Comparison of ENCODE assay signal across 17 cellular contexts in genomic region chr18:54162431-54162830, GRCh38.
DNase-seq lines count a peak whose midpoint lies in the region; ATAC-seq and TF ChIP-seq lines count a peak whose summit lies in the region.
"Had no signal": no experiment of that assay in that cellular context is flagged by ENCODE, and none has a peak within 500 bp of the region (broad histone marks: within the 10 kb centered on the region; RNA-seq: fewer than 3 reads in every experiment).

No MANE protein-coding gene starts in this region.

- H3K4me2 ChIP-seq in neuronal stem cell (ENCODE audit: insufficient read depth, low read length, poor library complexity, severe bottlenecking), result no peak overlapping the region

- H3K23ac ChIP-seq in neuronal stem cell (ENCODE audit: low read depth, low read length, poor library complexity), result no peak overlapping the region

- H3K36me3 ChIP-seq in BJ (ENCODE audit: control insufficient read depth, insufficient read depth, low read length) (peaks cover 16% of the 10 kb centered on the region), MG63 (peaks cover 57% of the 10 kb centered on the region), neuronal stem cell (replicated peaks in 1 of 2; ENCODE audit: control insufficient read depth in 2 of 2, insufficient read depth in 2 of 2, low read length in 2 of 2) (peaks cover 0 to 42% of the 10 kb centered on the region in 2 donors)
- H3K36me3 ChIP-seq: BE2C had no signal

- H3K36me3 Mint-ChIP-seq in activated T-cell treated with anti-CD3 and anti-CD28 coated beads, Interleukin-2, amount 50 U/mL, for 4 hours (ENCODE audit: insufficient read depth), result peaks cover 46% of the 10 kb centered on the region

- no peak overlapping the region for H3K18ac ChIP-seq in neuronal stem cell (ENCODE audit: low read length)

- no peak overlapping the region for H3K14ac ChIP-seq in neuronal stem cell (ENCODE audit: low read length)

- CTCF ChIA-PET in BJ (lab: Yijun Ruan, JAX), result interaction anchor here (3.9 kb wide), 1 partner anchor 11 kb away, joined by 12 read pairs; no protein-coding TSS in a partner anchor

- no peak overlapping the region for H4K91ac ChIP-seq in neuronal stem cell (ENCODE audit: low read depth, low read length, poor library complexity)

- H3K27ac ChIP-seq in neuronal stem cell (replicated peaks; ENCODE audit: low read length), result no peak overlapping the region
- H3K27ac ChIP-seq: adrenal gland, gastroesophageal sphincter, neutrophil, SJCRH30 had no signal

- H2AFZ ChIP-seq in neuronal stem cell (ENCODE audit: low read length), result no peak overlapping the region

- H4K8ac ChIP-seq in neuronal stem cell (ENCODE audit: low read depth, low read length), result no peak overlapping the region

- no peaks in the 10 kb centered on the region for H3K27me3 Mint-ChIP-seq in activated T-cell treated with anti-CD3 and anti-CD28 coated beads, Interleukin-2, amount 50 U/mL, for 4 hours (ENCODE audit: low read depth)

- H3K4me3 ChIP-seq in BJ (ENCODE audit: low read depth, low read length) (no peak overlapping the region), MG63 (no peak overlapping the region), choroid plexus epithelial cell (ENCODE audit: low read depth, low read length) (no peak overlapping the region), neuronal stem cell (ENCODE audit: low read length in 2 of 2) (no peak overlapping the region)
- H3K4me3 ChIP-seq: adrenal gland, gastroesophageal sphincter, SJCRH30 had no signal

- H3K4me1 Mint-ChIP-seq in activated T-cell treated with anti-CD3 and anti-CD28 coated beads, Interleukin-2, amount 50 U/mL, for 4 hours (ENCODE audit: low read depth), result peaks cover 7% of the 10 kb centered on the region

- no peak overlapping the region for H2BK12ac ChIP-seq in neuronal stem cell (ENCODE audit: low read length)

- no peaks in the 10 kb centered on the region for H3K9me3 Mint-ChIP-seq in activated T-cell treated with anti-CD3 and anti-CD28 coated beads, Interleukin-2, amount 50 U/mL, for 4 hours
- H3K9me3 Mint-ChIP-seq: activated T-cell treated with anti-CD3 and anti-CD28 coated beads, Interleukin-2, amount 50 U/mL, for 72 hours had no signal

- no peak overlapping the region for H3K4me3 Mint-ChIP-seq in activated T-cell treated with anti-CD3 and anti-CD28 coated beads, Interleukin-2, amount 50 U/mL, for 4 hours
- H3K4me3 Mint-ChIP-seq: activated T-cell treated with anti-CD3 and anti-CD28 coated beads, Interleukin-2, amount 50 U/mL, for 72 hours had no signal

- H2BK5ac ChIP-seq in neuronal stem cell (ENCODE audit: low read length), result no peak overlapping the region

- no peak overlapping the region for H3K4ac ChIP-seq in neuronal stem cell (ENCODE audit: low read length)

- no peak for ATAC-seq in stimulated activated naive CD8-positive, alpha-beta T cell treated with anti-CD3 and anti-CD28 coated beads, Interleukin-15, Interleukin-2, amounts not matched to agents 100 U/mL and 50 U/mL, for 24 hours
- ATAC-seq in activated T-cell treated with anti-CD3 and anti-CD28 coated beads, Interleukin-2, amount 50 U/mL, for 4 hours, result no peak
- ATAC-seq: activated T-cell treated with anti-CD3 and anti-CD28 coated beads, Interleukin-2, amount 50 U/mL, for 72 hours; gastroesophageal sphincter had no signal

- H3K79me1 ChIP-seq in neuronal stem cell (ENCODE audit: low read depth, low read length), result no peaks in the 10 kb centered on the region

- H3K27me3 ChIP-seq in BJ (ENCODE audit: control insufficient read depth, insufficient read depth, low read length), result no peaks in the 10 kb centered on the region
- no peaks in the 10 kb centered on the region for H3K27me3 ChIP-seq in MG63
- H3K27me3 ChIP-seq in neuronal stem cell (ENCODE audit: control insufficient read depth in 3 of 3, insufficient read depth in 3 of 3, low read depth in 1 of 3, low read length in 3 of 3), result no peaks in the 10 kb centered on the region
- H3K27me3 ChIP-seq: adrenal gland, BE2C, gastroesophageal sphincter, neutrophil, SJCRH30 had no signal

- H3K9ac ChIP-seq in neuronal stem cell (ENCODE audit: low read depth, low read length, poor library complexity), result no peak overlapping the region

- no peak overlapping the region for H2BK15ac ChIP-seq in neuronal stem cell (ENCODE audit: low read length)

- POLR2A ChIA-PET in BJ (lab: Charles Lee), result no interaction called here

- TF ChIP-seq CTCF in BJ (IDR thresholded peaks at IDR 0.05; ENCODE audit: insufficient read depth, low read depth, low read length) (no peak), choroid plexus epithelial cell (conservative IDR thresholded peaks at IDR 0.05; ENCODE audit: low read depth, low read length) (no peak)

- WGBS in neuronal stem cell (ENCODE audit: extremely low coverage in 2 of 2, insufficient read length in 2 of 2, insufficient replicate concordance in 1 of 2), 2 donors, result no CpG with 5 or more reads among the region's 2 CpGs

- no peak overlapping the region for H2AK5ac ChIP-seq in neuronal stem cell (ENCODE audit: low read depth, low read length)

- no peaks in the 10 kb centered on the region for H3K4me1 ChIP-seq in neuronal stem cell (ENCODE audit: control insufficient read depth in 2 of 2, insufficient read depth in 1 of 2, low read depth in 1 of 2, low read length in 2 of 2)
- H3K4me1 ChIP-seq: BE2C, SJCRH30 had no signal

- H3K9me3 ChIP-seq in MG63 (no peaks in the 10 kb centered on the region), neuronal stem cell (replicated peaks in 1 of 2; ENCODE audit: control insufficient read depth in 2 of 2, insufficient read depth in 1 of 2, low read depth in 1 of 2, low read length in 2 of 2) (no peaks in the 10 kb centered on the region)
- H3K9me3 ChIP-seq: adrenal gland, BE2C, gastroesophageal sphincter, neutrophil, SJCRH30 had no signal

- peak; percentile 46 for DNase-seq in BJ (ENCODE audit: low read depth)
- DNase-seq in MG63, result peak; percentile 21
- peak; percentile 76 for DNase-seq in choroid plexus epithelial cell (ENCODE audit: low read depth)
- peak; percentile 72 for DNase-seq in kidney tubule cell (ENCODE audit: low spot score)
- DNase-seq in stimulated activated naive CD8-positive, alpha-beta T cell treated with anti-CD3 and anti-CD28 coated beads, Interleukin-15, Interleukin-2, amounts not matched to agents 100 U/mL and 50 U/mL, for 24 hours, result no peak
- DNase-seq in NK-92 treated with Interleukin-12 subunit alpha and Interleukin-12 subunit beta, amount 100 ng/mL, for 24 hours (lab: John Stamatoyannopoulos, UW), result no peak
- no peak for DNase-seq in neuronal stem cell (ENCODE audit: low spot score)
- DNase-seq in activated T-cell treated with anti-CD3 and anti-CD28 coated beads, Interleukin-2, amount 50 U/mL, for 4 hours, result no peak
- DNase-seq: activated CD4-positive, alpha-beta T cell treated with anti-CD3 and anti-CD28 coated beads, Interleukin-2, amount 50 U/mL, for 48 hours; activated T-cell treated with anti-CD3 and anti-CD28 coated beads, Interleukin-2, amount 50 U/mL, for 72 hours; adrenal gland; BE2C; mesendoderm; NCI-H2171; SJCRH30 had no signal

- H2BK120ac ChIP-seq in neuronal stem cell (ENCODE audit: low read depth, low read length), result no peak overlapping the region

Comparison
In these comparisons a context has a peak if more than half of its experiments do, and no peak if none do; other contexts are left out.
1. DNase-seq: peak in BJ (single experiment), MG63 (single experiment), choroid plexus epithelial cell (single experiment) and kidney tubule cell (single experiment); none in stimulated activated naive CD8-positive, alpha-beta T cell treated with anti-CD3 and anti-CD28 coated beads, Interleukin-15, Interleukin-2, amounts not matched to agents 100 U/mL and 50 U/mL, for 24 hours (single experiment), NK-92 treated with Interleukin-12 subunit alpha and Interleukin-12 subunit beta, amount 100 ng/mL, for 24 hours (single experiment), neuronal stem cell (single experiment) and activated T-cell treated with anti-CD3 and anti-CD28 coated beads, Interleukin-2, amount 50 U/mL, for 4 hours (single experiment).